16 cellular contexts compared by ENCODE assay signal in the genomic region with DNA sequence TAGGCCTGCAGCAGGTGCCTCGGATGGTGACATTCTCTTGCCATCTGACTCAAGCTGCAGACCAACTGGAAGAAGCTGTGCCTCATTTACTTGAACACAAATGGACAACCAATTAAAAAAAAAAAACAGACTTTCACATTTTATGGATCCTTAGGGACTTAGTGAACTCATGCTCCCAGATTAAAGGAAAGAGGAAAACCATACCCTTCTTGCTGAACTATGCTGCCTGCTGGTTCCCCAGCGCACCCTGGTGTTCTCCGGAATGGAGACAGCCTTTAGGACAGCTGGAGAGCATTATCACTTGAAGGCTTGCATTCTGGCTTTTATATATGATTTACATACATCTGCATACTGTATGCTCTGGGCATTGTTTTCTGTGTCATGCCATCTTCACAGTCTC.
A peak's percentile ranks its signal among the peaks of the same experiment; 100 is the strongest.
DNase-seq lines count a peak whose midpoint lies in the region; ATAC-seq and TF ChIP-seq lines count a peak whose summit lies in the region.
"Had no signal": no experiment of that assay in that cellular context is flagged by ENCODE, and none has a peak within 500 bp of the region (broad histone marks: within the 10 kb centered on the region; RNA-seq: fewer than 3 reads in every experiment).

No MANE protein-coding gene starts in this region.

- POLR2A ChIA-PET in BJ (lab: Charles Lee): no interaction called here
- POLR2A ChIA-PET in naive thymus-derived CD4-positive, alpha-beta T cell (lab: Charles Lee): no interaction called here

- H2BK120ac ChIP-seq in H9 (ENCODE audit: low read depth, low read length, poor library complexity, severe bottlenecking) (no peak overlapping the region), mesenchymal stem cell (ENCODE audit: low read depth, low read length) (no peak overlapping the region)

- H2BK12ac ChIP-seq in H9 (ENCODE audit: insufficient read length, low read depth, low read length): no peak overlapping the region
- H2BK12ac ChIP-seq in mesenchymal stem cell (ENCODE audit: low read length in 2 of 2): no peak overlapping the region

- no peaks in the 10 kb centered on the region for H3K23me2 ChIP-seq in H9 (ENCODE audit: insufficient read length, low read depth, low read length, poor library complexity, severe bottlenecking)

- DNase-seq in BJ (ENCODE audit: low read depth) (no peak), H9 (peak; percentile 52), mesenchymal stem cell (no peak), HT-29 (ENCODE audit: low spot score) (no peak), Right ventricle myocardium superior (no peak)
- no peak for DNase-seq in naive thymus-derived CD4-positive, alpha-beta T cell
- DNase-seq: activated CD4-positive, alpha-beta T cell treated with anti-CD3 and anti-CD28 coated beads, Interleukin-2, amount 50 U/mL, for 48 hours; activated T-cell treated with anti-CD3 and anti-CD28 coated beads, Interleukin-2, amount 50 U/mL, for 72 hours; effector CD4-positive, alpha-beta T cell; foreskin melanocyte; NCI-H1105; NCI-H345; retina had no signal

- H3T11ph ChIP-seq in H9 (ENCODE audit: low read length): no peak overlapping the region

- H2AFZ ChIP-seq in H9 (ENCODE audit: low read length) (no peak overlapping the region), mesenchymal stem cell (ENCODE audit: low read depth, low read length) (no peak overlapping the region)

- H2BK5ac ChIP-seq in H9 (ENCODE audit: insufficient read length, low read length) (no peak overlapping the region), mesenchymal stem cell (ENCODE audit: low read depth, low read length, poor library complexity, severe bottlenecking) (no peak overlapping the region)

- no peaks in the 10 kb centered on the region for H4K20me1 ChIP-seq in H9 (ENCODE audit: control insufficient read depth, insufficient read depth, insufficient read length)

- H3K27ac ChIP-seq in H9 (ENCODE audit: insufficient read length, low read depth, low read length) (no peak overlapping the region), VCaP (no peak overlapping the region), mesenchymal stem cell (ENCODE audit: low read length, poor library complexity, severe bottlenecking) (no peak overlapping the region)
- H3K27ac ChIP-seq in naive thymus-derived CD4-positive, alpha-beta T cell (ENCODE audit: low read depth, low read length): no peak overlapping the region

- no peaks in the 10 kb centered on the region; a peak in 1 of 5 replicates for H3K9me3 Mint-ChIP-seq in H9
- peaks cover 0 to 5% (median 0%) of the 10 kb centered on the region in 11 donors for H3K9me3 Mint-ChIP-seq in naive thymus-derived CD4-positive, alpha-beta T cell
- H3K9me3 Mint-ChIP-seq: activated T-cell treated with anti-CD3 and anti-CD28 coated beads, Interleukin-2, amount 50 U/mL, for 72 hours; neural crest cell had no signal

- no peak overlapping the region for H3K4me3 ChIP-seq in BJ (ENCODE audit: low read depth, low read length)
- H3K4me3 ChIP-seq in mesenchymal stem cell (ENCODE audit: insufficient read depth in 1 of 2, low read depth in 1 of 2, low read length in 2 of 2): no peak overlapping the region
- H3K4me3 ChIP-seq in naive thymus-derived CD4-positive, alpha-beta T cell (ENCODE audit: low read length): no peak overlapping the region
- H3K4me3 ChIP-seq: K562 had no signal

- H2BK20ac ChIP-seq in H9 (ENCODE audit: low read depth, low read length, poor library complexity, severe bottlenecking): no peak overlapping the region

- H3K23ac ChIP-seq in H9 (ENCODE audit: insufficient read length, low read depth, low read length) (no peak overlapping the region), mesenchymal stem cell (ENCODE audit: low read length in 2 of 2) (no peak overlapping the region)

- H3K4me3 Mint-ChIP-seq in H9: no peak overlapping the region
- H3K4me3 Mint-ChIP-seq in naive thymus-derived CD4-positive, alpha-beta T cell: no peak overlapping the region
- H3K4me3 Mint-ChIP-seq: activated T-cell treated with anti-CD3 and anti-CD28 coated beads, Interleukin-2, amount 50 U/mL, for 72 hours; neural crest cell had no signal

- H3K36me3 ChIP-seq in BJ (ENCODE audit: control insufficient read depth, insufficient read depth, low read length) (no peaks in the 10 kb centered on the region), mesenchymal stem cell (ENCODE audit: control insufficient read depth in 1 of 2, insufficient read depth in 2 of 2, low read depth in 1 of 2, low read length in 2 of 2) (no peaks in the 10 kb centered on the region)
- H3K36me3 ChIP-seq in naive thymus-derived CD4-positive, alpha-beta T cell (ENCODE audit: control insufficient read depth in 2 of 3, insufficient read depth in 3 of 3, low read length in 3 of 3): no peaks in the 10 kb centered on the region

- H2AK5ac ChIP-seq in H9 (ENCODE audit: insufficient read length, low read length) (no peak overlapping the region), mesenchymal stem cell (ENCODE audit: low read length, severe bottlenecking) (no peak overlapping the region)

- peaks cover 15 to 17% of the 10 kb centered on the region in 2 experiments for H3K4me1 Mint-ChIP-seq in H9
- peaks cover 0 to 1% (median 0%) of the 10 kb centered on the region in 7 donors for H3K4me1 Mint-ChIP-seq in naive thymus-derived CD4-positive, alpha-beta T cell
- H3K4me1 Mint-ChIP-seq: neural crest cell had no signal

- WGBS in H9 (ENCODE audit: extremely low coverage, insufficient read length, low lambda C conversion rate): no CpG with 5 or more reads among the region's 3 CpGs
- 78% methylated on average over 3 of the region's 3 CpGs for WGBS in mesenchymal stem cell

- H3K79me1 ChIP-seq in H9 (ENCODE audit: insufficient read depth, low read depth, low read length, poor library complexity, severe bottlenecking) (no peaks in the 10 kb centered on the region), mesenchymal stem cell (replicated peaks; ENCODE audit: low read length, poor library complexity, severe bottlenecking) (no peaks in the 10 kb centered on the region)

- H3K9ac ChIP-seq in H9 (ENCODE audit: extremely low read depth, insufficient read length, low read length): no peak overlapping the region
- H3K9ac ChIP-seq in mesenchymal stem cell (ENCODE audit: low read length): peak overlapping the region; percentile 13

- no peaks in the 10 kb centered on the region for H3K36me3 Mint-ChIP-seq in H9 (ENCODE audit: insufficient read depth in 1 of 3, low read depth in 3 of 3)
- no peaks in the 10 kb centered on the region for H3K36me3 Mint-ChIP-seq in naive thymus-derived CD4-positive, alpha-beta T cell

- no peaks in the 10 kb centered on the region for H3K79me2 ChIP-seq in H9 (ENCODE audit: insufficient read depth, low read length)

- H3K27me3 Mint-ChIP-seq in H9 (ENCODE audit: low read depth): peaks cover 12% of the 10 kb centered on the region
- peaks cover 0 to 16% (median 12%) of the 10 kb centered on the region in 5 donors for H3K27me3 Mint-ChIP-seq in naive thymus-derived CD4-positive, alpha-beta T cell

- H3K4me1 ChIP-seq in H9 (ENCODE audit: insufficient read depth, low read length): no peaks in the 10 kb centered on the region
- peaks cover 5% of the 10 kb centered on the region for H3K4me1 ChIP-seq in mesenchymal stem cell (ENCODE audit: control insufficient read depth, insufficient read depth, low read depth, low read length)
- H3K4me1 ChIP-seq in naive thymus-derived CD4-positive, alpha-beta T cell (ENCODE audit: control insufficient read depth in 2 of 2, insufficient read depth in 2 of 2, low read length in 2 of 2): no peaks in the 10 kb centered on the region

- H4K91ac ChIP-seq in H9 (ENCODE audit: insufficient read length, low read depth, low read length) (no peak overlapping the region), mesenchymal stem cell (ENCODE audit: low read length) (no peak overlapping the region)

- H3K9me3 ChIP-seq in H9 (ENCODE audit: control insufficient read depth, low read depth, low read length): no peaks in the 10 kb centered on the region
- H3K9me3 ChIP-seq in mesenchymal stem cell (ENCODE audit: control insufficient read depth, low read length): no peaks in the 10 kb centered on the region
- no peaks in the 10 kb centered on the region for H3K9me3 ChIP-seq in naive thymus-derived CD4-positive, alpha-beta T cell (ENCODE audit: control insufficient read depth in 2 of 3, low read length in 3 of 3)

- H3K14ac ChIP-seq in H9 (ENCODE audit: insufficient read depth, low read length): no peak overlapping the region
- H3K14ac ChIP-seq in mesenchymal stem cell (ENCODE audit: low read length in 2 of 2): no peak overlapping the region

- H3K4me2 ChIP-seq in H9 (ENCODE audit: insufficient read depth, insufficient read length, low read length): no peak overlapping the region
- H3K4me2 ChIP-seq in mesenchymal stem cell (ENCODE audit: low read length, poor library complexity, severe bottlenecking): no peak overlapping the region

- intact Hi-C loops in naive thymus-derived CD4-positive, alpha-beta T cell (cut with micrococcal nuclease): no loop called here
- intact Hi-C loops in Right ventricle myocardium superior (cut with DNase I): no loop called here

- TF ChIP-seq CTCF in BJ (IDR thresholded peaks at IDR 0.05; ENCODE audit: insufficient read depth, low read depth, low read length) (peak; percentile 33; the same call in 1 of the 2 replicates), H9 (conservative IDR thresholded peaks at IDR 0.05) (peak; percentile 48; the same call in 2 of the 3 replicates), VCaP (conservative IDR thresholded peaks at IDR 0.05) (0 out of 2 replicates have a peak, but pooled peaks have one; percentile 16)

- no peak for ATAC-seq in naive thymus-derived CD4-positive, alpha-beta T cell
- no peak for ATAC-seq in Right ventricle myocardium superior (ENCODE audit: poor library complexity)
- ATAC-seq: activated T-cell treated with anti-CD3 and anti-CD28 coated beads, Interleukin-2, amount 50 U/mL, for 72 hours had no signal

- H2BK15ac ChIP-seq in H9 (ENCODE audit: low read depth, low read length) (no peak overlapping the region), mesenchymal stem cell (ENCODE audit: low read depth, poor library complexity, severe bottlenecking) (no peak overlapping the region)

- H3K18ac ChIP-seq in H9 (ENCODE audit: insufficient read length, low read depth, low read length) (no peak overlapping the region), mesenchymal stem cell (ENCODE audit: low read depth in 1 of 2, low read length in 2 of 2) (no peak overlapping the region)

- CTCF ChIA-PET in BJ (lab: Yijun Ruan, JAX): interaction anchor here (1.2 to 2.1 kb wide), 2 partner anchors 65 to 261 kb away, joined by 3 to 8 read pairs; no protein-coding TSS in a partner anchor
- CTCF ChIA-PET in naive thymus-derived CD4-positive, alpha-beta T cell (lab: Charles Lee): no interaction called here

- no peak overlapping the region for H3K56ac ChIP-seq in H9 (ENCODE audit: insufficient read length, low read depth, low read length)

- H3K27me3 ChIP-seq in BJ (ENCODE audit: control insufficient read depth, insufficient read depth, low read length): no peaks in the 10 kb centered on the region
- H3K27me3 ChIP-seq in H9 (ENCODE audit: insufficient read depth, low read length): no peaks in the 10 kb centered on the region
- no peaks in the 10 kb centered on the region for H3K27me3 ChIP-seq in mesenchymal stem cell (ENCODE audit: control insufficient read depth in 1 of 2, insufficient read depth in 1 of 2, low read length in 2 of 2)
- H3K27me3 ChIP-seq in naive thymus-derived CD4-positive, alpha-beta T cell (ENCODE audit: control insufficient read depth in 2 of 2, insufficient read depth in 2 of 2, low read length in 2 of 2): no peaks in the 10 kb centered on the region

- H3K4ac ChIP-seq in H9 (ENCODE audit: low read depth, low read length) (no peak overlapping the region), mesenchymal stem cell (ENCODE audit: low read depth in 1 of 2, low read length in 2 of 2) (no peak overlapping the region)

- H3K27ac Mint-ChIP-seq in H9: peak overlapping the region in 1 of 3 experiments; percentile 46; a peak in 1 of 7 replicates
- no peak overlapping the region for H3K27ac Mint-ChIP-seq in naive thymus-derived CD4-positive, alpha-beta T cell
- H3K27ac Mint-ChIP-seq: activated T-cell treated with anti-CD3 and anti-CD28 coated beads, Interleukin-2, amount 50 U/mL, for 72 hours had no signal

- no peak overlapping the region for H4K5ac ChIP-seq in H9 (ENCODE audit: insufficient read length, low read depth, low read length)

- H4K8ac ChIP-seq in H9 (replicated peaks; ENCODE audit: insufficient read length, low read depth, low read length) (no peak overlapping the region), mesenchymal stem cell (ENCODE audit: low read length) (no peak overlapping the region)
